8 cellular contexts compared by ENCODE assay signal in the genomic region with DNA sequence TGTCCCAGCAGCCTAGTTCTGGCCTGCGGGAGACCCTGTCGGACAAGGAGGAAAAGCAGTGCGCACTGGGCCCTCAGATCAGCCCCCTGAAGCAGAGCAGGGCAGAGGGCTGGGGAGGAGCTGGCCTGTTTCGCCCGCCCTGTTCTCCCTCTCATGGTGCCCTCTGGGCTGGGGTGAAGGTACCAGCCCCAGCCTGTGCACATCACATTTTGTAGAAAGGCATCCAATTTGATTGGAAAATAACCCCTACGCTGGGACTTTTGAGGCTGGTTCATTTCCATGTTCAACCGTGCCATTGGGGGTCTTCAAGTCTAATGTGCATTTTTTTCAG.
DNase-seq lines count a peak whose midpoint lies in the region; ATAC-seq and TF ChIP-seq lines count a peak whose summit lies in the region.

No MANE protein-coding gene starts in this region.

- peak overlapping the region; percentile 87 for H3K27ac Mint-ChIP-seq in T-helper 1 cell treated with Interleukin-12 subunit alpha and Interleukin-12 subunit beta and Interleukin-4 antibody, amounts not matched to agents 30 μg/mL and 1 μg/mL, for 36 hours

- peaks cover 30% of the 10 kb centered on the region for H3K4me1 ChIP-seq in stomach smooth muscle (ENCODE audit: control insufficient read depth, insufficient read depth, low read length)

- peaks cover 23% of the 10 kb centered on the region for H3K4me1 Mint-ChIP-seq in T-helper 1 cell treated with Interleukin-12 subunit alpha and Interleukin-12 subunit beta and Interleukin-4 antibody, amounts not matched to agents 30 μg/mL and 1 μg/mL, for 36 hours (ENCODE audit: low read depth)

- H3K4me3 ChIP-seq in WI38 (ENCODE audit: low read depth, low read length) (peak overlapping the region; percentile 66), iPS-11a (ENCODE audit: low read depth, low read length) (peak overlapping the region; percentile 93), stomach smooth muscle (ENCODE audit: low read length in 2 of 2) (peak overlapping the region; percentile 57 to 89)

- DNase-seq in T-helper 1 cell (no peak), NCI-H1105 (lab: John Stamatoyannopoulos, UW) (no peak), LoVo (ENCODE audit: low spot score) (no peak)

- no peaks in the 10 kb centered on the region for H3K9me3 Mint-ChIP-seq in T-helper 1 cell treated with Interleukin-12 subunit alpha and Interleukin-12 subunit beta and Interleukin-4 antibody, amounts not matched to agents 30 μg/mL and 1 μg/mL, for 36 hours

- no peaks in the 10 kb centered on the region for H3K9me3 ChIP-seq in stomach smooth muscle (ENCODE audit: control insufficient read depth in 2 of 2, low read length in 2 of 2)

- peaks cover 16% of the 10 kb centered on the region for H3K36me3 Mint-ChIP-seq in T-helper 1 cell treated with Interleukin-12 subunit alpha and Interleukin-12 subunit beta and Interleukin-4 antibody, amounts not matched to agents 30 μg/mL and 1 μg/mL, for 36 hours (ENCODE audit: low read depth)

- peak overlapping the region; percentile 92 for H3K4me3 Mint-ChIP-seq in T-helper 1 cell treated with Interleukin-12 subunit alpha and Interleukin-12 subunit beta and Interleukin-4 antibody, amounts not matched to agents 30 μg/mL and 1 μg/mL, for 36 hours

- ATAC-seq in HG02763 (IDR thresholded peaks at IDR 0.05; ENCODE audit: unreplicated experiment), result no peak

- no peak for TF ChIP-seq CTCF in WI38 (IDR thresholded peaks at IDR 0.05; ENCODE audit: low read depth, low read length)

- no peaks in the 10 kb centered on the region for H3K27me3 Mint-ChIP-seq in T-helper 1 cell treated with Interleukin-12 subunit alpha and Interleukin-12 subunit beta and Interleukin-4 antibody, amounts not matched to agents 30 μg/mL and 1 μg/mL, for 36 hours (ENCODE audit: low read depth)

- H3K27ac ChIP-seq in stomach smooth muscle (ENCODE audit: low read length), result no peak overlapping the region

- no peak overlapping the region for H3K9ac ChIP-seq in stomach smooth muscle (ENCODE audit: low read length in 2 of 2)

- no peaks in the 10 kb centered on the region for H3K27me3 ChIP-seq in stomach smooth muscle (ENCODE audit: control insufficient read depth in 1 of 2, insufficient read depth in 2 of 2, low read length in 2 of 2)

- no peaks in the 10 kb centered on the region for H3K36me3 ChIP-seq in stomach smooth muscle (ENCODE audit: control insufficient read depth in 2 of 2, insufficient read depth in 2 of 2, low read length in 2 of 2)
